ENCODE assay signal across 10 cellular contexts in genomic region chrX:39736219-39737211, GRCh38.
A peak's percentile ranks its signal among the peaks of the same experiment; 100 is the strongest.
DNase-seq lines count a peak whose midpoint lies in the region; ATAC-seq and TF ChIP-seq lines count a peak whose summit lies in the region.
"Had no signal": no experiment of that assay in that cellular context is flagged by ENCODE, and none has a peak within 500 bp of the region (broad histone marks: within the 10 kb centered on the region; RNA-seq: fewer than 3 reads in every experiment).

No MANE protein-coding gene starts in this region.

- no peaks in the 10 kb centered on the region for H3K27me3 ChIP-seq in hepatocyte
- H3K27me3 ChIP-seq: foreskin keratinocyte had no signal

- DNase-seq in AG20443 (ENCODE audit: low spot score) (peak; percentile 83), NCI-H2029 (lab: John Stamatoyannopoulos, UW) (peak; percentile 56), epithelial cell of esophagus (ENCODE audit: low read depth) (peak; percentile 40), osteocyte (ENCODE audit: extremely low spot score, unreplicated experiment) (no peak), hepatocyte (ENCODE audit: low spot score) (no peak), NCI-H1694 treated with DMSO at 0.1 percent for 48 hours (lab: John Stamatoyannopoulos, UW) (no peak), RKO (ENCODE audit: low spot score) (no peak)
- DNase-seq: foreskin keratinocyte had no signal

- no peak for TF ChIP-seq CTCF in epithelial cell of esophagus (IDR thresholded peaks at IDR 0.05; ENCODE audit: insufficient read depth, low read depth, low read length, missing control alignments)
- no peak for TF ChIP-seq CTCF in osteocyte (IDR thresholded peaks at IDR 0.05)
- TF ChIP-seq CTCF in hepatocyte (IDR thresholded peaks at IDR 0.05; ENCODE audit: poor library complexity) = no peak

- no peak overlapping the region for H3K27ac ChIP-seq in hepatocyte
- H3K27ac ChIP-seq: foreskin keratinocyte had no signal

- peaks cover 9% of the 10 kb centered on the region for H3K4me1 ChIP-seq in hepatocyte (ENCODE audit: insufficient read depth)
- H3K4me1 ChIP-seq: foreskin keratinocyte had no signal

- WGBS in hepatocyte (ENCODE audit: low lambda C conversion rate, missing lambda C conversion rate) = 83% methylated on average over 22 of the region's 22 CpGs

- no peak overlapping the region for H3K4me2 ChIP-seq in hepatocyte

- no peaks in the 10 kb centered on the region for H4K20me1 ChIP-seq in hepatocyte (ENCODE audit: insufficient read depth, poor library complexity, severe bottlenecking)

- no peaks in the 10 kb centered on the region for H3K79me2 ChIP-seq in hepatocyte

- no peak for ATAC-seq in HG03378 (IDR thresholded peaks at IDR 0.05; ENCODE audit: unreplicated experiment)
- ATAC-seq: foreskin keratinocyte had no signal

- peak overlapping the region; percentile 61 for H3K27ac Mint-ChIP-seq in osteocyte (ENCODE audit: unreplicated experiment)

- H3K27me3 Mint-ChIP-seq in osteocyte (ENCODE audit: unreplicated experiment) = no peaks in the 10 kb centered on the region

- no peaks in the 10 kb centered on the region for H3K36me3 ChIP-seq in hepatocyte (replicated peaks; ENCODE audit: insufficient read depth, low read depth)

- H3K9me2 ChIP-seq in hepatocyte (replicated peaks; ENCODE audit: insufficient read depth) = no peaks in the 10 kb centered on the region

- H3K4me1 Mint-ChIP-seq in osteocyte (ENCODE audit: unreplicated experiment) = peaks cover 14% of the 10 kb centered on the region

- no peak overlapping the region for H2AFZ ChIP-seq in hepatocyte

- H3K4me3 ChIP-seq in epithelial cell of esophagus (ENCODE audit: low read length) = no peak overlapping the region
- H3K4me3 ChIP-seq in hepatocyte = no peak overlapping the region
- H3K4me3 ChIP-seq: skin epidermis had no signal

- no peaks in the 10 kb centered on the region for H3K36me3 Mint-ChIP-seq in osteocyte (ENCODE audit: unreplicated experiment)

- H3K9me3 ChIP-seq in hepatocyte (ENCODE audit: low read depth) = no peaks in the 10 kb centered on the region

- H3K9me3 Mint-ChIP-seq in osteocyte (ENCODE audit: unreplicated experiment) = no peaks in the 10 kb centered on the region

- no peak overlapping the region for H3K4me3 Mint-ChIP-seq in osteocyte (ENCODE audit: unreplicated experiment)

Comparison
In these comparisons a context has a peak if more than half of its experiments do, and no peak if none do; other contexts are left out.
1. DNase-seq: peak in AG20443 (single experiment), NCI-H2029 (single experiment) and epithelial cell of esophagus (single experiment); none in osteocyte (single experiment), hepatocyte (single experiment), NCI-H1694 treated with DMSO at 0.1 percent for 48 hours (single experiment) and RKO (single experiment).